ENCODE assay signal across 8 cellular contexts in the genomic region with DNA sequence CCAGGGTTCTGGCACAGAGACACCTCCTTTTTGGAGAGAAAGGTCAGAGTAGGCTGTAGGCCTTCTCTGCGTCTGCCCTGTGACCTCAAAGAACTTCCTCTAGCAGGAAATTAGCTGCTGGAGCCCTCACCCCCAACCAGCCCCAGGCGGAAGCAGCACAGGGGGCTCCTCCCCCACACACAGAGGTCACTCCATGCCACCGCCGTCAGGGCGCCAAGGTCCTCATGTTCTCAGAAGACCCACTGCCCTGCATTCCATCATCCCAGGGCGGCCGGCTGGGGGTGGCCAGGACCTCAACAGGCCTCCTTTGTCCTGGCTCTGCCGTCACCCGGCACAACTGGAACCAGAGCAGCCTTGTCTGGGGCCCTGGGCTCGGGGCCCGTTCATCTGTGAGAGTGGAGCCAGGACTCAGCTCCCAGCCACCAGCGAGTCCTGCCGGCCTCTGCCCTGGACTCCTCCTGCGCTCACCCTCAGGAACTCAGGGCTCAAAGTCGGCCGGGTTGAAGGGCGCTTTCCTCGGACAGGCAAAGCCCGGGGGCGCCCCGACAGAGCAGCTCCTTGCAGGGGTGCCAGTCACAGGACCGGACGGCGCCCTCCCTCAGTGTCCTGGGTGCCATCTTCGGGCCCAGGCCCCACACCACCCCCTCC. TPM values are rescaled to one million over a fixed set of nuclear protein-coding genes. Genes with fewer than 3 reads are reported as not detected.
DNase-seq lines count a peak whose midpoint lies in the region; ATAC-seq and TF ChIP-seq lines count a peak whose summit lies in the region.

No MANE protein-coding gene starts in this region.

- H3K9me3 ChIP-seq in ovary = no peaks in the 10 kb centered on the region

- H3K27ac ChIP-seq in ovary = no peak overlapping the region

- no peak for TF ChIP-seq CTCF in ovary (IDR thresholded peaks at IDR 0.05)

- peak overlapping the region; percentile 46 for H3K4me3 ChIP-seq in ovary

- ATAC-seq in Right ventricle myocardium superior (ENCODE audit: poor library complexity) (peak; percentile 50), GM21717 (IDR thresholded peaks at IDR 0.05; ENCODE audit: unreplicated experiment) (no peak)

- no peaks in the 10 kb centered on the region for H3K36me3 ChIP-seq in ovary

- H3K27me3 ChIP-seq in ovary = no peaks in the 10 kb centered on the region

- H3K4me1 ChIP-seq in ovary (ENCODE audit: insufficient read depth) = no peaks in the 10 kb centered on the region

- intact Hi-C loops in Right ventricle myocardium superior (cut with DNase I) = no loop called here
- intact Hi-C loops in ovary (cut with DNase I) = loop anchor here in 1 of 4 donors (10.0 kb wide), 1 partner anchor 247 kb away; the partner anchor contains the start of gene PGS1

- DNase-seq in ELF-1 (ENCODE audit: low read depth, low spot score) (peak; percentile 78), NOMO-1 treated with dmso at 0.1 percent for 144 hours (lab: John Stamatoyannopoulos, UW; ENCODE audit: unreplicated experiment) (peak; percentile 81), Right ventricle myocardium superior (peak; percentile 88), ovary (no peak), H4 (ENCODE audit: low spot score) (no peak), NCI-H1694 treated with DMSO at 0.1 percent for 48 hours (lab: John Stamatoyannopoulos, UW) (no peak)
- peak; percentile 70 for DNase-seq in activated effector memory CD4-positive, alpha-beta T cell treated with Interleukin-2 at 50 U/mL for 16 hours

- TF ChIP-seq POLR2A in ovary (IDR thresholded peaks at IDR 0.05) = no peak

- WGBS in ovary, 3 donors = 55 to 72% (median 67%) methylated on average over 13 to 25 of the region's 25 CpGs

- no peak for TF ChIP-seq EP300 in ovary (IDR thresholded peaks at IDR 0.05)

RNA-seq across cellular contexts. Expression of gene TMC6, which starts 1.2 kb away (rescaled TPM):
- total RNA-seq in Right ventricle myocardium superior = 57.2 TPM
- 10 to 100 TPM in 4 of 7 donors, 1 to 10 TPM in 3; 7.2 to 26.8 (median 17.4) TPM for total RNA-seq in ovary
- polyA plus RNA-seq in ovary = 1 to 10 TPM; 1.2 to 7.2 TPM
- 2.7 and 7.9 TPM in 2 replicates for total RNA-seq in H4 (2014; rRNA removed; shearing (Covaris generic))

RNA-seq across cellular contexts. Expression of gene TMC8, which starts 3.2 kb away (rescaled TPM):
- 1.6 TPM for total RNA-seq in Right ventricle myocardium superior
- total RNA-seq in ovary = 1 to 10 TPM; 1.1 to 4.2 (median 2.4) TPM
- 1 to 10 TPM in 1 of 2 donors, under 1 TPM in 1; 0.94 to 2.9 TPM for polyA plus RNA-seq in ovary
- 0.02 TPM in 1 of 2 replicates, not detected in the other for total RNA-seq in H4 (2014; rRNA removed; shearing (Covaris generic))

RNA-seq across cellular contexts. Expression of gene C17orf99, which starts 18.8 kb away (rescaled TPM):
- total RNA-seq in Right ventricle myocardium superior (not detected), ovary (1 to 10 TPM in 1 of 7 donors, under 1 TPM in 1, not detected in 5; 0.10 to 1.8 TPM)
- under 1 TPM in 1 of 2 donors, not detected in 1; 0.11 TPM for polyA plus RNA-seq in ovary
- total RNA-seq in H4 (2014; rRNA removed; shearing (Covaris generic)) = not detected in 2 replicates

RNA-seq across cellular contexts. Expression of gene SYNGR2, which starts 41.0 kb away (rescaled TPM):
- total RNA-seq in Right ventricle myocardium superior (99.8 TPM), ovary (10 to 100 TPM; 25.2 to 88.7 (median 45.8) TPM)
- polyA plus RNA-seq in ovary = 10 to 100 TPM; 11.9 to 51.5 TPM
- total RNA-seq in H4 (2014; rRNA removed; shearing (Covaris generic)) = 24.6 and 30.1 TPM in 2 replicates

RNA-seq across cellular contexts. Expression of gene TK1, which starts 59.5 kb away (rescaled TPM):
- 2.6 TPM for total RNA-seq in Right ventricle myocardium superior
- 1 to 10 TPM in 4 of 7 donors, under 1 TPM in 3; 0.35 to 4.9 (median 1.4) TPM for total RNA-seq in ovary
- polyA plus RNA-seq in ovary = 1 to 10 TPM in 1 of 2 donors, under 1 TPM in 1; 0.65 to 1.4 TPM
- 188 and 253 TPM in 2 replicates for total RNA-seq in H4 (2014; rRNA removed; shearing (Covaris generic))

Comparison
In these comparisons a context has a peak if more than half of its experiments do, and no peak if none do; other contexts are left out.
1. DNase-seq: peak in ELF-1 (single experiment), NOMO-1 treated with dmso at 0.1 percent for 144 hours (single experiment), activated effector memory CD4-positive, alpha-beta T cell treated with Interleukin-2 at 50 U/mL for 16 hours (single experiment) and Right ventricle myocardium superior (single experiment); none in ovary (0 of 5), H4 (single experiment) and NCI-H1694 treated with DMSO at 0.1 percent for 48 hours (single experiment).